ENCODE assay signal across 1 cellular context in genomic region chr20:43457640-43458421, GRCh38.
TF ChIP-seq lines count a peak whose summit lies in the region.

SRSF6 (plus strand) TSS chr20:43457896; CDS start chr20:43458034, 138 bp downstream.

TF ChIP-seq in K562, 482 proteins besides CTCF, POLR2A, EP300 and RAD21 (continued from another document and continues in another):
- TF ChIP-seq ZBTB49 (CRISPR knock-in tag; IDR thresholded peaks at IDR 0.05; ENCODE audit: borderline replicate concordance) (peak; percentile 94; the same call in 1 of the 2 replicates), ZNF143 (CRISPR knock-in tag; IDR thresholded peaks at IDR 0.05) (peak; percentile 53), ARID2 (IDR thresholded peaks at IDR 0.05) (no peak), MLX (CRISPR knock-in tag; conservative IDR thresholded peaks at IDR 0.05) (no peak), MAFF (IDR thresholded peaks at IDR 0.05; ENCODE audit: low read length) (no peak), PRPF4 (IDR thresholded peaks at IDR 0.05; ENCODE audit: insufficient read depth, low read depth, low read length, poor library complexity, severe bottlenecking) (peak; percentile 100), ZBTB2 (IDR thresholded peaks at IDR 0.05) (peak; percentile 83), DEAF1 (CRISPR knock-in tag; IDR thresholded peaks at IDR 0.05) (no peak), ASH1L (IDR thresholded peaks at IDR 0.05; ENCODE audit: borderline replicate concordance, low read depth, partially characterized antibody) (peak; percentile 51), NCOA2 (IDR thresholded peaks at IDR 0.05; ENCODE audit: partially characterized antibody in 2 of 2) (no peak), ZC3H8 (IDR thresholded peaks at IDR 0.05) (no peak), KLF10 (CRISPR knock-in tag; IDR thresholded peaks at IDR 0.05) (peak; percentile 68; the same call in 1 of the 2 replicates), HBP1 (CRISPR knock-in tag; IDR thresholded peaks at IDR 0.05) (peak; percentile 68), ARID1B (IDR thresholded peaks at IDR 0.05) (no peak; the same call in 1 of the 2 replicates), CREM (IDR thresholded peaks at IDR 0.05; ENCODE audit: low read depth) (peak; percentile 92), MAFK (IDR thresholded peaks at IDR 0.05; ENCODE audit: low read length) (no peak), NFIC (IDR thresholded peaks at IDR 0.05) (peak; percentile 73), NR4A1 (CRISPR knock-in tag; IDR thresholded peaks at IDR 0.05) (peak; percentile 73; the same call in 1 of the 2 replicates), NR4A1 (tag; IDR thresholded peaks at IDR 0.05) (peak; percentile 93; the same call in 1 of the 2 replicates), ZNF584 (CRISPR knock-in tag; IDR thresholded peaks at IDR 0.05; ENCODE audit: low read depth) (peak; percentile 91), ATF6 (CRISPR knock-in tag; IDR thresholded peaks at IDR 0.05) (peak; percentile 81; the same call in 1 of the 2 replicates), PCBP1 (IDR thresholded peaks at IDR 0.05; ENCODE audit: low read depth, low read length, poor library complexity, severe bottlenecking) (peak; percentile 94), ZNF75A (CRISPR knock-in tag; IDR thresholded peaks at IDR 0.05) (no peak), SFPQ (IDR thresholded peaks at IDR 0.05; ENCODE audit: low read depth, low read length) (no peak), ARID4B (CRISPR knock-in tag; IDR thresholded peaks at IDR 0.05) (peak; percentile 90), ZNF124 (CRISPR knock-in tag; IDR thresholded peaks at IDR 0.05) (no peak; the same call in 1 of the 2 replicates), MITF (IDR thresholded peaks at IDR 0.05) (no peak), GMEB1 (CRISPR knock-in tag; IDR thresholded peaks at IDR 0.05) (peak; percentile 97), MCM5 (IDR thresholded peaks at IDR 0.05; ENCODE audit: low read depth) (no peak), ZNF24 (IDR thresholded peaks at IDR 0.05) (no peak), HNRNPK (IDR thresholded peaks at IDR 0.05; ENCODE audit: low read depth, low read length, poor library complexity, severe bottlenecking) (no peak), CREB1 (IDR thresholded peaks at IDR 0.05) (peak; percentile 86), CREB1 (CRISPR knock-in tag; IDR thresholded peaks at IDR 0.05) (peak; percentile 76; the same call in 1 of the 2 replicates), KLF16 (IDR thresholded peaks at IDR 0.05) (no peak), POLR3G (IDR thresholded peaks at IDR 0.05; ENCODE audit: extremely low read depth, insufficient read length, insufficient replicate concordance) (no peak), LEF1 (IDR thresholded peaks at IDR 0.05) (no peak)
